12 cellular contexts compared by ENCODE assay signal in the genomic region with DNA sequence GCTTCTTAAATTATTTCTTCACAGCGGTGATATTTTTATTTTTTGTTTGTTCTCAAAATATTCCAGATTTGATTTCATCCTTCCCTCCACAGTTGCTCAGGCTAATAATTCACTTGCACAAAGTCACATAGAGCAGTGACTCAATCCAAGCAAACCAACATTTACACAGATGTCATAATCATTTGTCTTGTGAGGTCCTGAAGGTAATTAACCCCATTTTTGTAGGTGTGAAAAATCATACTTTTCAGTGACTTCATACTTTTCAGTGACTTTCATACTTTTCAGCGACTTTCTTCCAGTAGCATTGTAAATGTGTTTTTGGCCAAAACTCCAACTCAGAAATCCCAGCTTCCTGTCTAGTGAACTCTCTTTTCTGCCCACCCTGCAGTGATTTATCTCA. TPM values are rescaled to one million over a fixed set of nuclear protein-coding genes. Genes with fewer than 3 reads are reported as not detected.
DNase-seq lines count a peak whose midpoint lies in the region; ATAC-seq and TF ChIP-seq lines count a peak whose summit lies in the region.
"Had no signal": no experiment of that assay in that cellular context is flagged by ENCODE, and none has a peak within 500 bp of the region (broad histone marks: within the 10 kb centered on the region; RNA-seq: fewer than 3 reads in every experiment).

No MANE protein-coding gene starts in this region.

- TF ChIP-seq POLR2A in suprapubic skin (IDR thresholded peaks at IDR 0.05), result no peak

- peak overlapping the region; percentile 90 for H3K27ac Mint-ChIP-seq in activated naive CD4-positive, alpha-beta T cell treated with anti-CD3 and anti-CD28 coated beads, Interleukin-2, amount 10 ng/mL, durations not matched to agents 7 days and 5 days
- no peak overlapping the region for H3K27ac Mint-ChIP-seq in natural killer cell

- peaks cover 27% of the 10 kb centered on the region for H3K4me1 ChIP-seq in mammary epithelial cell (ENCODE audit: insufficient read depth, low read length)
- no peaks in the 10 kb centered on the region for H3K4me1 ChIP-seq in suprapubic skin
- H3K4me1 ChIP-seq: upper lobe of left lung had no signal

- no peak overlapping the region for H3K9ac ChIP-seq in mammary epithelial cell (ENCODE audit: insufficient read depth, low read length)

- no peaks in the 10 kb centered on the region for H3K9me3 Mint-ChIP-seq in activated naive CD4-positive, alpha-beta T cell treated with anti-CD3 and anti-CD28 coated beads, Interleukin-2, amount 10 ng/mL, durations not matched to agents 7 days and 5 days
- no peaks in the 10 kb centered on the region for H3K9me3 Mint-ChIP-seq in natural killer cell
- H3K9me3 Mint-ChIP-seq: brain had no signal

- TF ChIP-seq EP300 in suprapubic skin (IDR thresholded peaks at IDR 0.05), result no peak

- ATAC-seq in HG02759 (IDR thresholded peaks at IDR 0.05; ENCODE audit: unreplicated experiment), result peak; percentile 73
- no peak for ATAC-seq in natural killer cell
- ATAC-seq: K562 had no signal

- H3K9me3 ChIP-seq in mammary epithelial cell (replicated peaks; ENCODE audit: insufficient read depth, low read length) (no peaks in the 10 kb centered on the region), suprapubic skin (no peaks in the 10 kb centered on the region)
- H3K9me3 ChIP-seq: upper lobe of left lung had no signal

- H3K79me2 ChIP-seq in mammary epithelial cell (ENCODE audit: insufficient read depth, low read length), result no peaks in the 10 kb centered on the region

- H3K27me3 Mint-ChIP-seq in activated naive CD4-positive, alpha-beta T cell treated with anti-CD3 and anti-CD28 coated beads, Interleukin-2, amount 10 ng/mL, durations not matched to agents 7 days and 5 days, result no peaks in the 10 kb centered on the region
- no peaks in the 10 kb centered on the region for H3K27me3 Mint-ChIP-seq in natural killer cell (ENCODE audit: low read depth in 2 of 2)
- H3K27me3 Mint-ChIP-seq: brain had no signal

- intact Hi-C loops in mammary epithelial cell (cut with micrococcal nuclease) (no loop called here), natural killer cell (cut with micrococcal nuclease) (no loop called here)

- H3K4me3 Mint-ChIP-seq in activated naive CD4-positive, alpha-beta T cell treated with anti-CD3 and anti-CD28 coated beads, Interleukin-2, amount 10 ng/mL, durations not matched to agents 7 days and 5 days, result no peak overlapping the region
- no peak overlapping the region for H3K4me3 Mint-ChIP-seq in natural killer cell
- H3K4me3 Mint-ChIP-seq: brain had no signal

- peaks cover 41% of the 10 kb centered on the region for H3K36me3 Mint-ChIP-seq in activated naive CD4-positive, alpha-beta T cell treated with anti-CD3 and anti-CD28 coated beads, Interleukin-2, amount 10 ng/mL, durations not matched to agents 7 days and 5 days
- H3K36me3 Mint-ChIP-seq in natural killer cell, result no peaks in the 10 kb centered on the region

- in situ Hi-C loops in mammary epithelial cell (cut with MboI; ENCODE audit: low sequenced_read_pairs in 2 of 2), result no loop called here

- TSS peak; percentile 86 for BruUV-seq in mammary epithelial cell (replicated peaks; lab: Mats Ljungman, UMichigan)

- CTCF ChIA-PET in activated naive CD4-positive, alpha-beta T cell treated with anti-CD3 and anti-CD28 coated beads, Interleukin-2, amount 10 ng/mL, durations not matched to agents 7 days and 5 days (lab: Charles Lee), result no interaction called here
- CTCF ChIA-PET in mammary epithelial cell (lab: Charles Lee; ENCODE audit: low non-redundant PET), result interaction anchor here (0.7 kb wide), 1 partner anchor 72 kb away, joined by 4 read pairs; no protein-coding TSS in a partner anchor

- TF ChIP-seq CTCF in mammary epithelial cell (conservative IDR thresholded peaks at IDR 0.05 in 1 of 2, IDR thresholded peaks at IDR 0.05 in 1 of 2; ENCODE audit: extremely low read depth in 1 of 2, insufficient read depth in 1 of 2, low read depth in 1 of 2, low read length in 2 of 2) (no peak), suprapubic skin (IDR thresholded peaks at IDR 0.05) (no peak), natural killer cell (IDR thresholded peaks at IDR 0.05) (no peak)

- no peak overlapping the region for H3K4me3 ChIP-seq in mammary epithelial cell (replicated peaks in 1 of 3; ENCODE audit: insufficient read depth in 1 of 3, low read depth in 2 of 3, low read length in 3 of 3)
- H3K4me3 ChIP-seq in suprapubic skin, result no peak overlapping the region
- H3K4me3 ChIP-seq: K562, upper lobe of left lung had no signal

- no peaks in the 10 kb centered on the region for H4K20me1 ChIP-seq in mammary epithelial cell (ENCODE audit: insufficient read depth, low read length)

- dilution Hi-C loops in mammary epithelial cell (cut with HindIII; ENCODE audit: low sequenced_read_pairs), result no loop called here

- H3K4me2 ChIP-seq in mammary epithelial cell (ENCODE audit: insufficient read depth, low read depth, low read length), result peak overlapping the region; percentile 61

- no peaks in the 10 kb centered on the region for H3K27me3 ChIP-seq in mammary epithelial cell (ENCODE audit: insufficient read depth, low read length)
- no peaks in the 10 kb centered on the region for H3K27me3 ChIP-seq in suprapubic skin
- H3K27me3 ChIP-seq: upper lobe of left lung had no signal

- DNase-seq in activated naive CD4-positive, alpha-beta T cell treated with anti-CD3 and anti-CD28 coated beads, Interleukin-2, amount 10 ng/mL, durations not matched to agents 7 days and 5 days, result no peak
- DNase-seq in activated naive CD4-positive, alpha-beta T cell (lab: John Stamatoyannopoulos, UW), result no peak
- peak; percentile 29 for DNase-seq in mammary epithelial cell
- DNase-seq in suprapubic skin (ENCODE audit: low spot score in 2 of 2), result no peak
- DNase-seq in NOMO-1 treated with dmso at 0.1 percent for 144 hours (lab: John Stamatoyannopoulos, UW; ENCODE audit: unreplicated experiment), result no peak
- no peak for DNase-seq in natural killer cell
- no peak for DNase-seq in NCI-H1417 treated with DMSO at 0.1 percent for 48 hours (lab: John Stamatoyannopoulos, UW)
- DNase-seq: upper lobe of left lung had no signal

- 32% methylated on average over 2 of the region's 2 CpGs for WGBS in mammary epithelial cell (ENCODE audit: low coverage, missing lambda C conversion rate)
- 77% methylated on average over 2 of the region's 2 CpGs for WGBS in suprapubic skin

- peak overlapping the region; percentile 70 for H3K27ac ChIP-seq in mammary epithelial cell (ENCODE audit: insufficient read depth, low read depth, low read length)
- H3K27ac ChIP-seq in suprapubic skin, result peak overlapping the region; percentile 17

- peaks cover 36% of the 10 kb centered on the region for H3K4me1 Mint-ChIP-seq in activated naive CD4-positive, alpha-beta T cell treated with anti-CD3 and anti-CD28 coated beads, Interleukin-2, amount 10 ng/mL, durations not matched to agents 7 days and 5 days
- H3K4me1 Mint-ChIP-seq in natural killer cell, result no peaks in the 10 kb centered on the region
- H3K4me1 Mint-ChIP-seq: brain had no signal

- H3K36me3 ChIP-seq in mammary epithelial cell (ENCODE audit: insufficient read depth, low read length), result no peaks in the 10 kb centered on the region
- no peaks in the 10 kb centered on the region for H3K36me3 ChIP-seq in suprapubic skin
- H3K36me3 ChIP-seq: upper lobe of left lung had no signal

- H2AFZ ChIP-seq in mammary epithelial cell (ENCODE audit: low read depth, low read length), result peak overlapping the region; percentile 86

RNA-seq across cellular contexts. Expression of a gene that starts 32.1 kb away (rescaled TPM):
- 10 to 100 TPM; 13.0 to 23.7 TPM for total RNA-seq in mammary epithelial cell
- 4.2 TPM for polyA plus RNA-seq in mammary epithelial cell
- not detected for polyA minus RNA-seq in mammary epithelial cell
- 1 to 10 TPM; 2.7 to 5.3 (median 3.6) TPM for total RNA-seq in suprapubic skin
- total RNA-seq in natural killer cell, result under 1 TPM in 1 of 3 donors, not detected in 2; 0.35 TPM
- total RNA-seq: Daoy had no signal
- polyA plus RNA-seq: K562 had no signal
